ENCODE assay signal across 8 cellular contexts in the genomic region with DNA sequence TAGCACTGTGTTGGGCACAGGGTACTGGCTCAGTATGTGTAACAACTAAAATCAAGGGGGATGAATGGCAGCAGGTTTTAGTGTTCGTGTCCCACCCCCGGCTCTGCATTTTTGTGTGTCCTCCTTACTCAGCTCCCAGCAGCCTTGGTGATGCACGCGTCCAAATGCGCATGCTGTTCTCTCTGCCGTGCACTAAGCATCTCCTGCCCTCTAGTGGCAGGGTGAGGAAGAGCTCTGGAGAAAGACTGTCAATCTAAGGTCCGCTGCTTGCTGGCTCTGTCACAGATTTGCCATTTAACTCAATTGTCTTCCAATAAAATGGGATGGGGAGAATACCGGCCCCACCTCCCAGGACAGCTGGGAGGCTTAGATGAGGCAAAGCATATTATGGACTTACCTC.
DNase-seq lines count a peak whose midpoint lies in the region; ATAC-seq and TF ChIP-seq lines count a peak whose summit lies in the region.

No MANE protein-coding gene starts in this region.

- no peaks in the 10 kb centered on the region for H3K36me3 ChIP-seq in CD4-positive, alpha-beta memory T cell (ENCODE audit: insufficient read depth, low read length)
- H3K36me3 ChIP-seq in GM23338 (ENCODE audit: insufficient read depth) (no peaks in the 10 kb centered on the region), left lung (no peaks in the 10 kb centered on the region)

- peak in 3 of 5 donors; percentile 21 to 27 (median 24) for DNase-seq in CD4-positive, alpha-beta memory T cell
- peak; percentile 73 for DNase-seq in GM23338 (ENCODE audit: low spot score)
- peak; percentile 24 to 46 for DNase-seq in activated CD4-positive, alpha-beta T cell treated with anti-CD3 and anti-CD28 coated beads, Interleukin-2, amount 50 U/mL, for 48 hours
- DNase-seq in left lung, result no peak
- DNase-seq in central memory CD4-positive, alpha-beta T cell, result no peak
- DNase-seq in midbrain (lab: John Stamatoyannopoulos, UW), result no peak
- no peak for DNase-seq in middle frontal gyrus (ENCODE audit: extremely low spot score, low spot score)
- no peak for DNase-seq in KG1 (lab: John Stamatoyannopoulos, UW)

- H3K9me3 ChIP-seq in CD4-positive, alpha-beta memory T cell (ENCODE audit: control insufficient read depth in 1 of 2, low read length in 2 of 2), result no peaks in the 10 kb centered on the region
- no peaks in the 10 kb centered on the region for H3K9me3 ChIP-seq in left lung

- H4K20me1 ChIP-seq in GM23338 (replicated peaks; ENCODE audit: insufficient read depth), result no peaks in the 10 kb centered on the region

- CTCF ChIA-PET in CD4-positive, alpha-beta memory T cell (lab: Charles Lee; ENCODE audit: partially characterized antibody), result interaction anchor here (0.9 to 16.0 kb wide), 22 partner anchors 8 to 333 kb away, joined by 3 to 374 read pairs (median 6); no protein-coding TSS in a partner anchor

- POLR2A ChIA-PET in CD4-positive, alpha-beta memory T cell (lab: Charles Lee; ENCODE audit: partially characterized antibody), result interaction anchor here (1.4 kb wide), 1 partner anchor 333 kb away, joined by 3 read pairs; no protein-coding TSS in a partner anchor

- no peaks in the 10 kb centered on the region for H3K9me2 ChIP-seq in GM23338 (ENCODE audit: insufficient read depth)

- no peak overlapping the region for H2AFZ ChIP-seq in GM23338

- H3K27me3 ChIP-seq in CD4-positive, alpha-beta memory T cell (ENCODE audit: insufficient read depth, low read length), result peaks cover 10% of the 10 kb centered on the region
- H3K27me3 ChIP-seq in GM23338 (ENCODE audit: insufficient read depth), result no peaks in the 10 kb centered on the region
- H3K27me3 ChIP-seq in left lung, result peaks cover 0 to 63% of the 10 kb centered on the region in 2 donors

- H3K4me1 Mint-ChIP-seq in CD4-positive, alpha-beta memory T cell, result peaks cover 0 to 2% (median 0%) of the 10 kb centered on the region in 4 donors
- 0 out of 3 replicates have a peak, but pooled peaks cover 2% of the 10 kb centered on the region for H3K4me1 Mint-ChIP-seq in GM23338

- no peak overlapping the region for H3K27ac ChIP-seq in CD4-positive, alpha-beta memory T cell (ENCODE audit: low read depth, low read length)
- H3K27ac ChIP-seq in GM23338 (ENCODE audit: low read depth) (no peak overlapping the region), left lung (no peak overlapping the region)

- no peak overlapping the region for H3K4me3 ChIP-seq in CD4-positive, alpha-beta memory T cell (ENCODE audit: low read length in 2 of 2)
- H3K4me3 ChIP-seq in GM23338, result no peak overlapping the region
- no peak overlapping the region for H3K4me3 ChIP-seq in left lung

- 0 out of 3 replicates have a peak, but pooled peaks have one; percentile 9 for ATAC-seq in GM23338
- no peak for ATAC-seq in left lung

- H3K27ac Mint-ChIP-seq in CD4-positive, alpha-beta memory T cell, result no peak overlapping the region
- H3K27ac Mint-ChIP-seq in GM23338, result no peak overlapping the region

- TF ChIP-seq CTCF in GM23338 (conservative IDR thresholded peaks at IDR 0.05; ENCODE audit: low read depth in 2 of 2) (peak; percentile 74 to 86), left lung (IDR thresholded peaks at IDR 0.05) (peak; percentile 34 to 38)

- H3K4me3 Mint-ChIP-seq in CD4-positive, alpha-beta memory T cell, result no peak overlapping the region
- H3K4me3 Mint-ChIP-seq in GM23338, result no peak overlapping the region

- peaks cover 0 to 3% (median 0%) of the 10 kb centered on the region in 8 donors for H3K9me3 Mint-ChIP-seq in CD4-positive, alpha-beta memory T cell
- peaks cover 26% of the 10 kb centered on the region; the same call in 2 of the 3 replicates for H3K9me3 Mint-ChIP-seq in GM23338

- peaks cover 11 to 14% of the 10 kb centered on the region in 2 donors for H3K27me3 Mint-ChIP-seq in CD4-positive, alpha-beta memory T cell
- peaks cover 13% of the 10 kb centered on the region for H3K27me3 Mint-ChIP-seq in GM23338 (ENCODE audit: insufficient read depth, low read depth, poor library complexity)

- intact Hi-C loops in CD4-positive, alpha-beta memory T cell (cut with micrococcal nuclease), result loop anchor here (1.0 to 5.0 kb wide), 2 partner anchors 81 to 541 kb away; no protein-coding TSS in a partner anchor
- intact Hi-C loops in left lung (cut with DNase I), result loop anchor here in 1 of 2 donors (5.0 kb wide), 1 partner anchor 84 kb away; no protein-coding TSS in a partner anchor

- no peaks in the 10 kb centered on the region for H3K79me2 ChIP-seq in GM23338 (replicated peaks; ENCODE audit: insufficient read depth)

- H3K4me2 ChIP-seq in GM23338, result no peak overlapping the region

- H3K4me1 ChIP-seq in CD4-positive, alpha-beta memory T cell (ENCODE audit: insufficient read depth, low read length), result no peaks in the 10 kb centered on the region
- H3K4me1 ChIP-seq in GM23338 (ENCODE audit: insufficient read depth), result no peaks in the 10 kb centered on the region
- H3K4me1 ChIP-seq in left lung, result no peaks in the 10 kb centered on the region

- H3K36me3 Mint-ChIP-seq in CD4-positive, alpha-beta memory T cell, result no peaks in the 10 kb centered on the region
- H3K36me3 Mint-ChIP-seq in GM23338 (ENCODE audit: low read depth), result peaks cover 13% of the 10 kb centered on the region; the same call in 2 of the 3 replicates

- H3F3A ChIP-seq in GM23338 (replicated peaks; ENCODE audit: low read depth), result no peaks in the 10 kb centered on the region

TF ChIP-seq in GM23338, 12 proteins besides CTCF, POLR2A, EP300 and RAD21 (continues in another document):
- no peak for TF ChIP-seq REST (IDR thresholded peaks at IDR 0.05; ENCODE audit: unreplicated experiment)
- no peak for TF ChIP-seq CREB1 (CRISPR knock-in tag; IDR thresholded peaks at IDR 0.05; ENCODE audit: low read depth)
- TF ChIP-seq NANOG (IDR thresholded peaks at IDR 0.05; ENCODE audit: borderline replicate concordance), result no peak
- no peak for TF ChIP-seq EZH2 (IDR thresholded peaks at IDR 0.05; ENCODE audit: low read depth, unreplicated experiment)

Comparison
In these comparisons a context has a peak if more than half of its experiments do, and no peak if none do; other contexts are left out.
1. DNase-seq: peak in CD4-positive, alpha-beta memory T cell (3 of 5), GM23338 (single experiment) and activated CD4-positive, alpha-beta T cell treated with anti-CD3 and anti-CD28 coated beads, Interleukin-2, amount 50 U/mL, for 48 hours (2 of 2); none in left lung (0 of 2), central memory CD4-positive, alpha-beta T cell (single experiment), midbrain (single experiment), middle frontal gyrus (single experiment) and KG1 (single experiment).